ENCODE assay signal across 24 cellular contexts in genomic region chr1:178126261-178126660, GRCh38. TPM values are rescaled to one million over a fixed set of nuclear protein-coding genes. Genes with fewer than 3 reads are reported as not detected.
A peak's percentile ranks its signal among the peaks of the same experiment; 100 is the strongest.
DNase-seq lines count a peak whose midpoint lies in the region; ATAC-seq and TF ChIP-seq lines count a peak whose summit lies in the region.
"Had no signal": no experiment of that assay in that cellular context is flagged by ENCODE, and none has a peak within 500 bp of the region (broad histone marks: within the 10 kb centered on the region; RNA-seq: fewer than 3 reads in every experiment).

No MANE protein-coding gene starts in this region.

- peaks cover 5% of the 10 kb centered on the region for H3K9me3 Mint-ChIP-seq in progenitor cell of endocrine pancreas (ENCODE audit: low read depth)
- H3K9me3 Mint-ChIP-seq in activated CD8-positive, alpha-beta T cell treated with anti-CD3 and anti-CD28 coated beads for 36 hours = no peaks in the 10 kb centered on the region
- H3K9me3 Mint-ChIP-seq: activated naive CD4-positive, alpha-beta T cell treated with anti-CD3 and anti-CD28 coated beads, Interleukin-2, amount 50 U/mL, for 24 hours; CD4-positive, CD25-positive, alpha-beta regulatory T cell; natural killer cell; T-helper 2 cell treated with Interferon-gamma antibody and Interleukin-4, amounts not matched to agents 5 μg/mL and 100 μg/mL, for 36 hours had no signal

- peak overlapping the region; percentile 89 for H3K4me2 ChIP-seq in GM23248 (ENCODE audit: unreplicated experiment)

- no peaks in the 10 kb centered on the region for H3K9me3 ChIP-seq in GM23248 (ENCODE audit: low read depth)
- H3K9me3 ChIP-seq: esophagus muscularis mucosa, uterus had no signal

- H3K36me3 ChIP-seq in GM23248 (ENCODE audit: low read depth) = no peaks in the 10 kb centered on the region
- H3K36me3 ChIP-seq: esophagus muscularis mucosa, uterus had no signal

- no peaks in the 10 kb centered on the region for H3K27me3 Mint-ChIP-seq in progenitor cell of endocrine pancreas
- H3K27me3 Mint-ChIP-seq in activated CD8-positive, alpha-beta T cell treated with anti-CD3 and anti-CD28 coated beads for 36 hours = no peaks in the 10 kb centered on the region
- H3K27me3 Mint-ChIP-seq: activated naive CD4-positive, alpha-beta T cell treated with anti-CD3 and anti-CD28 coated beads, Interleukin-2, amount 50 U/mL, for 24 hours; CD4-positive, CD25-positive, alpha-beta regulatory T cell had no signal

- peaks cover 9% of the 10 kb centered on the region for H3K4me1 Mint-ChIP-seq in progenitor cell of endocrine pancreas (ENCODE audit: low read depth)
- H3K4me1 Mint-ChIP-seq in activated CD8-positive, alpha-beta T cell treated with anti-CD3 and anti-CD28 coated beads for 36 hours (ENCODE audit: low read depth) = no peaks in the 10 kb centered on the region
- H3K4me1 Mint-ChIP-seq: activated naive CD4-positive, alpha-beta T cell treated with anti-CD3 and anti-CD28 coated beads, Interleukin-2, amount 50 U/mL, for 24 hours; CD4-positive, CD25-positive, alpha-beta regulatory T cell; natural killer cell had no signal

- H3K27me3 ChIP-seq in GM23248 (replicated peaks; ENCODE audit: insufficient read depth) (no peaks in the 10 kb centered on the region), foreskin keratinocyte (no peaks in the 10 kb centered on the region)
- H3K27me3 ChIP-seq: esophagus muscularis mucosa, uterus had no signal

- H3K4me3 Mint-ChIP-seq in progenitor cell of endocrine pancreas (ENCODE audit: low read depth) = no peak overlapping the region
- no peak overlapping the region for H3K4me3 Mint-ChIP-seq in activated CD8-positive, alpha-beta T cell treated with anti-CD3 and anti-CD28 coated beads for 36 hours
- H3K4me3 Mint-ChIP-seq: activated CD8-positive, alpha-beta T cell treated with anti-CD3 and anti-CD28 coated beads, Interleukin-2, amount 10 ng/mL, durations not matched to agents 7 days and 5 days; activated naive CD4-positive, alpha-beta T cell treated with anti-CD3 and anti-CD28 coated beads, Interleukin-2, amount 50 U/mL, for 24 hours; CD4-positive, CD25-positive, alpha-beta regulatory T cell; H9; natural killer cell; T-helper 2 cell treated with Interferon-gamma antibody and Interleukin-4, amounts not matched to agents 5 μg/mL and 100 μg/mL, for 36 hours had no signal

- peaks cover 1% of the 10 kb centered on the region for H3K36me3 Mint-ChIP-seq in progenitor cell of endocrine pancreas (ENCODE audit: insufficient read depth)
- H3K36me3 Mint-ChIP-seq in activated CD8-positive, alpha-beta T cell treated with anti-CD3 and anti-CD28 coated beads for 36 hours (ENCODE audit: low read depth) = no peaks in the 10 kb centered on the region
- H3K36me3 Mint-ChIP-seq: activated naive CD4-positive, alpha-beta T cell treated with anti-CD3 and anti-CD28 coated beads, Interleukin-2, amount 50 U/mL, for 24 hours; CD4-positive, CD25-positive, alpha-beta regulatory T cell; natural killer cell had no signal

- POLR2A ChIA-PET in activated CD8-positive, alpha-beta T cell treated with anti-CD3 and anti-CD28 coated beads for 36 hours (lab: Charles Lee) = no interaction called here

- CTCF ChIA-PET in activated CD8-positive, alpha-beta T cell treated with anti-CD3 and anti-CD28 coated beads for 36 hours (lab: Charles Lee) = no interaction called here

- peak overlapping the region; percentile 59; the same call in 1 of the 2 replicates for H3K4me3 ChIP-seq in GM23248
- H3K4me3 ChIP-seq: esophagus muscularis mucosa, GM12878, SK-N-MC, uterus had no signal

- H3K27ac ChIP-seq in GM23248 = peak overlapping the region; percentile 89
- H3K27ac ChIP-seq in foreskin keratinocyte = peak overlapping the region; percentile 90
- H3K27ac ChIP-seq: esophagus muscularis mucosa, SK-N-MC, uterus had no signal

- H3K27ac Mint-ChIP-seq in progenitor cell of endocrine pancreas = peak overlapping the region; percentile 80
- H3K27ac Mint-ChIP-seq in activated CD8-positive, alpha-beta T cell treated with anti-CD3 and anti-CD28 coated beads for 36 hours = no peak overlapping the region
- H3K27ac Mint-ChIP-seq: activated CD8-positive, alpha-beta T cell treated with anti-CD3 and anti-CD28 coated beads, Interleukin-2, amount 10 ng/mL, durations not matched to agents 7 days and 5 days; activated naive CD4-positive, alpha-beta T cell treated with anti-CD3 and anti-CD28 coated beads, Interleukin-2, amount 50 U/mL, for 24 hours; CD4-positive, CD25-positive, alpha-beta regulatory T cell; H9; natural killer cell; T-helper 2 cell treated with Interferon-gamma antibody and Interleukin-4, amounts not matched to agents 5 μg/mL and 100 μg/mL, for 36 hours had no signal

- in situ Hi-C loops in GM23248 (cut with MboI) = no loop called here

- no peaks in the 10 kb centered on the region for H3K9me2 ChIP-seq in GM23248 (ENCODE audit: insufficient read depth)

- DNase-seq in GM23248 = peak; percentile 46
- peak; percentile 34 for DNase-seq in amniotic epithelial cell (ENCODE audit: low read depth)
- DNase-seq in foreskin keratinocyte = peak in 1 of 2 donors; percentile 27
- DNase-seq in progenitor cell of endocrine pancreas (ENCODE audit: low spot score, unreplicated experiment) = no peak
- no peak for DNase-seq in activated CD8-positive, alpha-beta T cell treated with anti-CD3 and anti-CD28 coated beads for 36 hours
- no peak for DNase-seq in stimulated activated CD4-positive, alpha-beta T cell treated with anti-CD3 and anti-CD28 coated beads, Interleukin-12 subunit alpha, Interleukin-12 subunit beta, amount 100 ng/mL, for 4 hours
- DNase-seq in RPMI8226 = no peak
- DNase-seq: activated CD4-positive, CD25-positive, alpha-beta regulatory T cell; activated CD8-positive, alpha-beta T cell treated with anti-CD3 and anti-CD28 coated beads, Interleukin-2, amount 10 ng/mL, durations not matched to agents 7 days and 5 days; activated T-cell treated with anti-CD3 and anti-CD28 coated beads, Interleukin-2, amount 50 U/mL, for 48 hours; CD4-positive, CD25-positive, alpha-beta regulatory T cell; H9; MM.1S; natural killer cell; NCI-H1694; posterior cingulate gyrus; stimulated activated CD8-positive, alpha-beta memory T cell treated with anti-CD3 and anti-CD28 coated beads, Interleukin-4, amount 100 ng/mL, for 48 hours; uterus had no signal

- peak overlapping the region; percentile 69 for H3K9ac ChIP-seq in GM23248

- H3F3A ChIP-seq in GM23248 (ENCODE audit: insufficient read depth) = peaks cover 37% of the 10 kb centered on the region

- TF ChIP-seq CTCF in foreskin keratinocyte (conservative IDR thresholded peaks at IDR 0.05) (no peak), progenitor cell of endocrine pancreas (IDR thresholded peaks at IDR 0.05; ENCODE audit: unreplicated experiment) (no peak)
- no peak for TF ChIP-seq CTCF in activated CD8-positive, alpha-beta T cell treated with anti-CD3 and anti-CD28 coated beads for 36 hours (IDR thresholded peaks at IDR 0.05)

- peaks cover 90% of the 10 kb centered on the region for H3K79me2 ChIP-seq in GM23248 (ENCODE audit: insufficient read depth)

- H2AFZ ChIP-seq in GM23248 = no peak overlapping the region

- ATAC-seq in foreskin keratinocyte (peak; percentile 40), HG03039 (IDR thresholded peaks at IDR 0.05; ENCODE audit: unreplicated experiment) (no peak)
- ATAC-seq in activated CD8-positive, alpha-beta T cell treated with anti-CD3 and anti-CD28 coated beads for 36 hours = no peak
- ATAC-seq: activated CD8-positive, alpha-beta T cell treated with anti-CD3 and anti-CD28 coated beads, Interleukin-2, amount 10 ng/mL, durations not matched to agents 7 days and 5 days; natural killer cell had no signal

- no peaks in the 10 kb centered on the region; the same call in 1 of the 2 replicates for H4K20me1 ChIP-seq in GM23248 (ENCODE audit: insufficient read depth)

- intact Hi-C loops in activated CD8-positive, alpha-beta T cell treated with anti-CD3 and anti-CD28 coated beads for 36 hours (cut with micrococcal nuclease) = no loop called here

- H3K4me1 ChIP-seq in GM23248 (ENCODE audit: insufficient read depth) (peaks cover 67% of the 10 kb centered on the region), foreskin keratinocyte (peaks cover 62% of the 10 kb centered on the region)
- H3K4me1 ChIP-seq: uterus had no signal

RNA-seq across cellular contexts. Expression of gene RASAL2, which starts 32.4 kb away (rescaled TPM):
- 21.5 and 23.1 TPM in 2 replicates for total RNA-seq in GM23248 (2014; rRNA removed; shearing (Covaris generic))
- 9.5 and 10.1 TPM in 2 replicates for polyA plus RNA-seq in GM23248 (2016; fragmentation: Nextera tagmentation; extraction: Ambion mirVana)
- 32.8 and 40.4 TPM in 2 replicates for total RNA-seq in foreskin keratinocyte
- 4.5 and 4.9 TPM in 2 replicates for polyA plus RNA-seq in foreskin keratinocyte
- total RNA-seq in progenitor cell of endocrine pancreas = 28.5 and 30.5 TPM in 2 replicates
- total RNA-seq in activated CD8-positive, alpha-beta T cell treated with anti-CD3 and anti-CD28 coated beads for 36 hours = not detected
- total RNA-seq: activated CD8-positive, alpha-beta T cell treated with anti-CD3 and anti-CD28 coated beads, Interleukin-2, amount 10 ng/mL, durations not matched to agents 7 days and 5 days; CD4-positive, CD25-positive, alpha-beta regulatory T cell had no signal
- polyA plus RNA-seq: CD4-positive, CD25-positive, alpha-beta regulatory T cell had no signal

Comparison
In these comparisons a context has a peak if more than half of its experiments do, and no peak if none do; other contexts are left out.
1. DNase-seq: peak in GM23248 (single experiment) and amniotic epithelial cell (single experiment); none in progenitor cell of endocrine pancreas (single experiment), activated CD8-positive, alpha-beta T cell treated with anti-CD3 and anti-CD28 coated beads for 36 hours (single experiment), stimulated activated CD4-positive, alpha-beta T cell treated with anti-CD3 and anti-CD28 coated beads, Interleukin-12 subunit alpha, Interleukin-12 subunit beta, amount 100 ng/mL, for 4 hours (single experiment) and RPMI8226 (single experiment).
2. RNA of gene RASAL2, which starts 32.4 kb away (total RNA-seq): 32.8 to 40.4 TPM in foreskin keratinocyte, 28.5 to 30.5 TPM in progenitor cell of endocrine pancreas and 21.5 to 23.1 TPM in GM23248; not detected in activated CD8-positive, alpha-beta T cell treated with anti-CD3 and anti-CD28 coated beads for 36 hours; every median in the first group is over 10 times any median in the second.